ENCODE assay signal across 22 cellular contexts in the genomic region with DNA sequence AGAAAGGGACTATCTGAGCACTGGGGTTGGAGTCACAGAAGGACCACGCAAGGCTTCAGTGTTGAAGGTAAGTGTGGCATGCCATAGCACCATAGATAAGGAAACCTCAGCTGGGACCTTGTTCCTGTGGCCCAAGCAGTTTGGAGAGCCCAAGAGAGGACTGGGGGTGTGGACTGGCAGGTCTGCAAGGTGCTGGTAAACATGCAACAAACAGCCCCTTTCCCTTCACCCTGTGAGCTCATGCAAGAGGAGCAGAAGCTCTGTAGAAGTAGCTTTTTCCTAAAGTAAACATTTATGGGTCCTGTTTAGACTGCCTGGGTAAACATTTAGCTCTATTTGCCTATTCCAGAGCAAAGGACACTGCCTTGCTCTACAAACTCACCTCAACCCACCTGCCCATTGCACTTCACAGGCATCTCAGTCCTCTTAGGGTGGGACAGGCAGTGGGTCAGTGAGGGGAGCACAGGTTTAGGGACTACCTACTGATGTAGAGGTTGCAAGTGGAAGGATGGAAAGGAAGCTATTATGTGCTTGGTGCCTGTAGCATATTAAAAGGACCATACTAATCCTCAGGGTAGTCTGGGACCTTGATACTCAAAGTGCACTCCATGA.
"Had no signal": no experiment of that assay in that cellular context is flagged by ENCODE, and none has a peak within 500 bp of the region (broad histone marks: within the 10 kb centered on the region; RNA-seq: fewer than 3 reads in every experiment).

No MANE protein-coding gene starts in this region.

- H3K27ac Mint-ChIP-seq: natural killer cell; stimulated activated naive B cell treated with anti-CD40 and anti-IgM and Interleukin-4, amounts not matched to agents 10 μg/mL and 1 μg/mL and 100 μg/mL, for 72 hours; stimulated activated naive CD8-positive, alpha-beta T cell treated with anti-CD3 and anti-CD28 coated beads, Interleukin-15, Interleukin-2, amounts not matched to agents 100 ng/mL and 50 ng/mL, for 24 hours had no signal

- H3K27ac ChIP-seq: coronary artery, esophagus muscularis mucosa, foreskin keratinocyte, gastroesophageal sphincter, heart left ventricle, hepatocyte, left lung, lower lobe of right lung, pancreas, thoracic aorta, tibial nerve, upper lobe of left lung had no signal

- ATAC-seq: foreskin keratinocyte; gastroesophageal sphincter; heart left ventricle; left lung; lower lobe of right lung; natural killer cell; pancreas; sciatic nerve; stimulated activated naive B cell treated with anti-CD40 and anti-IgM and Interleukin-4, amounts not matched to agents 10 μg/mL and 1 μg/mL and 100 μg/mL, for 72 hours had no signal

- H3K4me1 ChIP-seq: esophagus muscularis mucosa, foreskin keratinocyte, gastroesophageal sphincter, heart left ventricle, left lung, lower lobe of right lung, pancreas, tibial nerve, upper lobe of left lung had no signal

- H3K4me1 Mint-ChIP-seq: natural killer cell; stimulated activated naive B cell treated with anti-CD40 and anti-IgM and Interleukin-4, amounts not matched to agents 10 μg/mL and 1 μg/mL and 100 μg/mL, for 72 hours had no signal

- H3K4me3 Mint-ChIP-seq: natural killer cell; stimulated activated naive B cell treated with anti-CD40 and anti-IgM and Interleukin-4, amounts not matched to agents 10 μg/mL and 1 μg/mL and 100 μg/mL, for 72 hours; stimulated activated naive CD8-positive, alpha-beta T cell treated with anti-CD3 and anti-CD28 coated beads, Interleukin-15, Interleukin-2, amounts not matched to agents 100 ng/mL and 50 ng/mL, for 24 hours had no signal

- DNase-seq: dermis blood vessel endothelial cell; effector memory CD4-positive, alpha-beta T cell; foreskin keratinocyte; heart left ventricle; kidney; left lung; lower lobe of right lung; natural killer cell; occipital lobe; pancreas; stimulated activated CD4-positive, alpha-beta T cell treated with anti-CD3 and anti-CD28 coated beads, Interleukin-4, amount 100 ng/mL, for 4 hours; stimulated activated naive B cell treated with anti-CD40 and anti-IgM and Interleukin-4, amounts not matched to agents 10 μg/mL and 1 μg/mL and 100 μg/mL, for 72 hours; upper lobe of left lung had no signal

- H3K27me3 ChIP-seq: esophagus muscularis mucosa, gastroesophageal sphincter, heart left ventricle, hepatocyte, left lung, pancreas, tibial nerve, upper lobe of left lung had no signal

- H3K4me3 ChIP-seq: coronary artery, esophagus muscularis mucosa, gastroesophageal sphincter, heart left ventricle, hepatocyte, left lung, lower lobe of right lung, pancreas, smooth muscle cell, thoracic aorta, tibial nerve, upper lobe of left lung had no signal
